22 cellular contexts compared by ENCODE assay signal in genomic region chr2:180122874-180123273, GRCh38.
DNase-seq lines count a peak whose midpoint lies in the region; ATAC-seq and TF ChIP-seq lines count a peak whose summit lies in the region.
"Had no signal": no experiment of that assay in that cellular context is flagged by ENCODE, and none has a peak within 500 bp of the region (broad histone marks: within the 10 kb centered on the region; RNA-seq: fewer than 3 reads in every experiment).

No MANE protein-coding gene starts in this region.

- H3K23ac ChIP-seq in trophoblast cell (ENCODE audit: low read length) = no peak overlapping the region

- H3K27ac ChIP-seq in mammary epithelial cell (ENCODE audit: insufficient read depth, low read depth, low read length) = peak overlapping the region; percentile 9
- no peak overlapping the region for H3K27ac ChIP-seq in trophoblast cell (ENCODE audit: low read depth, low read length)
- H3K27ac ChIP-seq: A549, coronary artery, SK-N-MC had no signal

- H3K79me1 ChIP-seq in trophoblast cell (ENCODE audit: low read length) = no peaks in the 10 kb centered on the region

- H3K9me3 ChIP-seq in mammary epithelial cell (replicated peaks; ENCODE audit: insufficient read depth, low read length) (no peaks in the 10 kb centered on the region), trophoblast cell (ENCODE audit: insufficient read depth, low read depth, low read length) (no peaks in the 10 kb centered on the region)
- H3K9me3 ChIP-seq: A549 had no signal

- H3K9ac ChIP-seq in mammary epithelial cell (ENCODE audit: insufficient read depth, low read length) = no peak overlapping the region
- H3K9ac ChIP-seq in trophoblast cell (ENCODE audit: low read length) = no peak overlapping the region

- H4K91ac ChIP-seq in trophoblast cell (ENCODE audit: low read depth, low read length) = no peak overlapping the region

- H3K18ac ChIP-seq in trophoblast cell (ENCODE audit: low read length) = no peak overlapping the region

- no peak overlapping the region for H2BK12ac ChIP-seq in trophoblast cell (ENCODE audit: low read length)

- DNase-seq in AG08396 (ENCODE audit: low spot score) = peak; percentile 10
- peak; percentile 31 for DNase-seq in HPDE6-E6E7 (ENCODE audit: extremely low spot score)
- peak; percentile 84 for DNase-seq in mammary epithelial cell
- peak; percentile 19 for DNase-seq in kidney epithelial cell (ENCODE audit: low read depth)
- DNase-seq in stimulated activated naive B cell treated with anti-CD40 and anti-IgM and Interleukin-4, amounts not matched to agents 10 μg/mL and 1 μg/mL and 100 μg/mL, for 72 hours = no peak
- no peak for DNase-seq in trophoblast cell
- no peak for DNase-seq in EL
- DNase-seq: activated CD8-positive, alpha-beta memory T cell treated with anti-CD3 and anti-CD28 coated beads, Interleukin-2, amount 10 ng/mL, durations not matched to agents 7 days and 5 days; activated effector memory CD4-positive, alpha-beta T cell treated with Interleukin-2 at 50 U/mL for 16 hours; GOT3; KG1; NCI-H1092 treated with DMSO at 0.1 percent for 48 hours; NCI-H2107; NCI-H69; stimulated activated naive CD4-positive, alpha-beta T cell treated with Interleukin-2 at 50 U/mL for 16 hours; T1000 had no signal

- dilution Hi-C loops in mammary epithelial cell (cut with HindIII; ENCODE audit: low sequenced_read_pairs) = no loop called here

- peak overlapping the region; percentile 38 for H2AFZ ChIP-seq in mammary epithelial cell (ENCODE audit: low read depth, low read length)
- no peak overlapping the region for H2AFZ ChIP-seq in trophoblast cell (ENCODE audit: insufficient read depth, low read length, poor library complexity)

- H3K4me3 Mint-ChIP-seq in stimulated activated naive B cell treated with anti-CD40 and anti-IgM and Interleukin-4, amounts not matched to agents 10 μg/mL and 1 μg/mL and 100 μg/mL, for 72 hours = no peak overlapping the region
- H3K4me3 Mint-ChIP-seq: activated CD8-positive, alpha-beta memory T cell treated with anti-CD3 and anti-CD28 coated beads, Interleukin-2, amount 10 ng/mL, durations not matched to agents 7 days and 5 days; nephron; type B pancreatic cell had no signal

- H3K4me3 ChIP-seq in mammary epithelial cell (replicated peaks in 1 of 3; ENCODE audit: insufficient read depth in 1 of 3, low read depth in 2 of 3, low read length in 3 of 3) (no peak overlapping the region), kidney epithelial cell (ENCODE audit: low read depth, low read length) (no peak overlapping the region), trophoblast cell (ENCODE audit: low read depth, low read length) (no peak overlapping the region)
- H3K4me3 ChIP-seq: A549, coronary artery, SK-N-MC had no signal

- no peak overlapping the region for H4K8ac ChIP-seq in trophoblast cell (ENCODE audit: low read depth, low read length)

- WGBS in mammary epithelial cell (ENCODE audit: low coverage, missing lambda C conversion rate) = 10% methylated on average over 1 of the region's 2 CpGs
- WGBS in trophoblast cell (ENCODE audit: extremely low coverage, insufficient coverage, insufficient read length) = no CpG with 5 or more reads among the region's 2 CpGs

- no peaks in the 10 kb centered on the region for H3K36me3 Mint-ChIP-seq in stimulated activated naive B cell treated with anti-CD40 and anti-IgM and Interleukin-4, amounts not matched to agents 10 μg/mL and 1 μg/mL and 100 μg/mL, for 72 hours
- H3K36me3 Mint-ChIP-seq: activated CD8-positive, alpha-beta memory T cell treated with anti-CD3 and anti-CD28 coated beads, Interleukin-2, amount 10 ng/mL, durations not matched to agents 7 days and 5 days; type B pancreatic cell had no signal

- no peaks in the 10 kb centered on the region for H3K36me3 ChIP-seq in mammary epithelial cell (ENCODE audit: insufficient read depth, low read length)
- no peaks in the 10 kb centered on the region for H3K36me3 ChIP-seq in kidney epithelial cell (ENCODE audit: control insufficient read depth, insufficient read depth, low read length)
- no peaks in the 10 kb centered on the region for H3K36me3 ChIP-seq in trophoblast cell (ENCODE audit: control insufficient read depth in 1 of 2, insufficient read depth in 2 of 2, low read length in 2 of 2)

- in situ Hi-C loops in mammary epithelial cell (cut with MboI; ENCODE audit: low sequenced_read_pairs in 2 of 2) = loop anchor here (10.0 to 25.0 kb wide), 5 partner anchors 362 to 1592 kb away; partner anchors contain the start of gene ITGA4 (in 2 of the 2)

- peaks cover 23% of the 10 kb centered on the region for H3K4me1 ChIP-seq in mammary epithelial cell (ENCODE audit: insufficient read depth, low read length)
- H3K4me1 ChIP-seq in trophoblast cell (ENCODE audit: control insufficient read depth in 1 of 2, insufficient read depth in 2 of 2, low read length in 2 of 2) = no peaks in the 10 kb centered on the region

- no peaks in the 10 kb centered on the region for H3K27me3 ChIP-seq in mammary epithelial cell (ENCODE audit: insufficient read depth, low read length)
- H3K27me3 ChIP-seq in kidney epithelial cell (ENCODE audit: control insufficient read depth, insufficient read depth, low read length) = no peaks in the 10 kb centered on the region
- no peaks in the 10 kb centered on the region for H3K27me3 ChIP-seq in trophoblast cell (ENCODE audit: insufficient read depth, low read length)

- intact Hi-C loops in mammary epithelial cell (cut with micrococcal nuclease) = loop anchor here (10.0 kb wide), 6 partner anchors 392 to 1952 kb away; partner anchors contain the start of gene ITPRID2

- H3K4me1 Mint-ChIP-seq in stimulated activated naive B cell treated with anti-CD40 and anti-IgM and Interleukin-4, amounts not matched to agents 10 μg/mL and 1 μg/mL and 100 μg/mL, for 72 hours = peaks cover 1 to 7% of the 10 kb centered on the region in 2 donors

- no peaks in the 10 kb centered on the region for H4K20me1 ChIP-seq in mammary epithelial cell (ENCODE audit: insufficient read depth, low read length)

- no peak overlapping the region for H3K14ac ChIP-seq in trophoblast cell (ENCODE audit: low read length)

- TF ChIP-seq CTCF in mammary epithelial cell (conservative IDR thresholded peaks at IDR 0.05 in 1 of 2, IDR thresholded peaks at IDR 0.05 in 1 of 2; ENCODE audit: extremely low read depth in 1 of 2, insufficient read depth in 1 of 2, low read depth in 1 of 2, low read length in 2 of 2) (no peak), kidney epithelial cell (IDR thresholded peaks at IDR 0.05; ENCODE audit: insufficient read depth, low read length, poor library complexity, severe bottlenecking) (no peak)

- H3K4ac ChIP-seq in trophoblast cell (ENCODE audit: low read depth, low read length) = no peak overlapping the region

- CTCF ChIA-PET in mammary epithelial cell (lab: Charles Lee; ENCODE audit: low non-redundant PET) = no interaction called here

- H2BK120ac ChIP-seq in trophoblast cell (ENCODE audit: insufficient read depth, low read length, poor library complexity) = no peak overlapping the region

- no peaks in the 10 kb centered on the region for H3K9me3 Mint-ChIP-seq in stimulated activated naive B cell treated with anti-CD40 and anti-IgM and Interleukin-4, amounts not matched to agents 10 μg/mL and 1 μg/mL and 100 μg/mL, for 72 hours
- H3K9me3 Mint-ChIP-seq: nephron, type B pancreatic cell had no signal

- peaks cover 18 to 27% of the 10 kb centered on the region in 2 donors for H3K27me3 Mint-ChIP-seq in stimulated activated naive B cell treated with anti-CD40 and anti-IgM and Interleukin-4, amounts not matched to agents 10 μg/mL and 1 μg/mL and 100 μg/mL, for 72 hours

- H3K4me2 ChIP-seq in mammary epithelial cell (ENCODE audit: insufficient read depth, low read depth, low read length) = no peak overlapping the region
- no peak overlapping the region for H3K4me2 ChIP-seq in trophoblast cell (ENCODE audit: low read length)
- H3K4me2 ChIP-seq: A549 had no signal

- H2BK5ac ChIP-seq in trophoblast cell (ENCODE audit: low read depth, low read length, poor library complexity) = no peak overlapping the region

- BruUV-seq in mammary epithelial cell (replicated peaks; lab: Mats Ljungman, UMichigan) = no TSS peak

- H3K27ac Mint-ChIP-seq in stimulated activated naive B cell treated with anti-CD40 and anti-IgM and Interleukin-4, amounts not matched to agents 10 μg/mL and 1 μg/mL and 100 μg/mL, for 72 hours = no peak overlapping the region
- H3K27ac Mint-ChIP-seq: activated CD8-positive, alpha-beta memory T cell treated with anti-CD3 and anti-CD28 coated beads, Interleukin-2, amount 10 ng/mL, durations not matched to agents 7 days and 5 days; nephron; type B pancreatic cell had no signal

- ATAC-seq in stimulated activated naive B cell treated with anti-CD40 and anti-IgM and Interleukin-4, amounts not matched to agents 10 μg/mL and 1 μg/mL and 100 μg/mL, for 72 hours (replicated peaks) = no peak
- ATAC-seq in GM19452 (IDR thresholded peaks at IDR 0.05; ENCODE audit: unreplicated experiment) = no peak
- ATAC-seq: A549; activated CD8-positive, alpha-beta memory T cell treated with anti-CD3 and anti-CD28 coated beads, Interleukin-2, amount 10 ng/mL, durations not matched to agents 7 days and 5 days had no signal

- H3K79me2 ChIP-seq in mammary epithelial cell (ENCODE audit: insufficient read depth, low read length) (no peaks in the 10 kb centered on the region), trophoblast cell (ENCODE audit: control insufficient read depth, insufficient read depth, low read length, poor library complexity) (no peaks in the 10 kb centered on the region)

- H4K12ac ChIP-seq in trophoblast cell (ENCODE audit: low read depth, low read length) = no peak overlapping the region

- no peak overlapping the region for H2AK5ac ChIP-seq in trophoblast cell (ENCODE audit: low read length)

Comparison
In these comparisons a context has a peak if more than half of its experiments do, and no peak if none do; other contexts are left out.
1. DNase-seq: peak in AG08396 (single experiment), HPDE6-E6E7 (single experiment), mammary epithelial cell (single experiment) and kidney epithelial cell (single experiment); none in stimulated activated naive B cell treated with anti-CD40 and anti-IgM and Interleukin-4, amounts not matched to agents 10 μg/mL and 1 μg/mL and 100 μg/mL, for 72 hours (single experiment), trophoblast cell (0 of 2) and EL (single experiment).